In the genomic region with DNA sequence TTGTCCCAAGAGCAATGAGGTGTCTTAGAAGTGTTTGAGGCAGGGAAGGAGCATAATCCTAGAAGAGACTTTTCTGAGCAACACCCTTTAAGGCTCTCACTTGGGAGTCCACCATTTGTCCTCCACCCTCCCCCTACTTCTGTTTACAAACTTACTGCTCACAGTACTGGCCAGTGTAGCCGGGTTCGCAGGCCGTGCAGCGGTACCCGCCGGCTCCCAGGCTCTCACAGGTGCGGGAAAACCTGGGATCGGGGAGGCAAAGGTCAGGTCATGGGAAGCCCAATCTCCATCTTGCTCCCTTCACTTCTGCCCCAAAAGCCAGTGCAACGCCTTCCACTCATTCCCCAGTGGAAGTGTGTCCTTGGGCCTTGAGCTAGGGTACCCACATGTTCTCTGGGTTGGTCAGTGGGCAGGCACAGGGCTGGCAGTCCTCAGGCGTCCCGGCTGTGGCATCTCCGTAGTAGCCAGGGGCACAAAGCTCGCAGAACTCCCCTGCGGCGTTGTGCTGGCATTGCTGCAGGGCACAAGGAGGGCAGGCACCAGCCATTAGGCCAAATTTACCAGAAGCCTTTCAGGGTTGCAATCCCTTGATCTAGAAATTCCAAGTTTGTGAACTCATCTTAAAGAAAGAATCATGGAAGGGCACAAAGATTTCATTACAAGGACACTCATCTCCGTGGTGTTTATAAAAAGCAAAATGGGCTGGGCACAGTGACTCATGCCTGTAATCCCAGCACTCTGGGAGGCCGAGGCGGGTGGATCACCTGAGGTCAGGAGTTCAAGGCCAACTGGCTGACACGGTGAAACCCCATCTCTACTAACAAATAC, we compare ENCODE assay signal across 14 cellular contexts. TPM values are rescaled to one million over a fixed set of nuclear protein-coding genes. Genes with fewer than 3 reads are reported as not detected.
DNase-seq lines count a peak whose midpoint lies in the region; ATAC-seq and TF ChIP-seq lines count a peak whose summit lies in the region.
"Had no signal": no experiment of that assay in that cellular context is flagged by ENCODE, and none has a peak within 500 bp of the region (broad histone marks: within the 10 kb centered on the region; RNA-seq: fewer than 3 reads in every experiment).

No MANE protein-coding gene starts in this region.

- peaks cover 30% of the 10 kb centered on the region for H3K27me3 Mint-ChIP-seq in HFFc6 (ENCODE audit: insufficient read depth)
- no peaks in the 10 kb centered on the region for H3K27me3 Mint-ChIP-seq in activated T-helper 17 cell treated with anti-CD3 and anti-CD28 coated beads, Interleukin-2, amount 50 U/mL, for 72 hours
- H3K27me3 Mint-ChIP-seq: IgD-negative memory B cell had no signal

- intact Hi-C loops in tibial artery (cut with DNase I; ENCODE audit: low total_unique reads): no loop called here

- TF ChIP-seq CTCF in HFFc6 (IDR thresholded peaks at IDR 0.05) (no peak), tibial artery (IDR thresholded peaks at IDR 0.05) (no peak)

- H3K36me3 ChIP-seq in tibial artery: peaks cover 92 to 98% (median 97%) of the 10 kb centered on the region in 3 donors

- peaks cover 32% of the 10 kb centered on the region for H3K4me1 Mint-ChIP-seq in HFFc6 (ENCODE audit: low read depth)
- H3K4me1 Mint-ChIP-seq in activated T-helper 17 cell treated with anti-CD3 and anti-CD28 coated beads, Interleukin-2, amount 50 U/mL, for 72 hours: no peaks in the 10 kb centered on the region

- H3K9me3 ChIP-seq in tibial artery: no peaks in the 10 kb centered on the region
- H3K9me3 ChIP-seq: body of pancreas, heart left ventricle had no signal

- no peaks in the 10 kb centered on the region for H3K4me1 ChIP-seq in tibial artery
- H3K4me1 ChIP-seq: body of pancreas had no signal

- peak overlapping the region; percentile 87 for H3K27ac Mint-ChIP-seq in HFFc6
- no peak overlapping the region for H3K27ac Mint-ChIP-seq in activated T-helper 17 cell treated with anti-CD3 and anti-CD28 coated beads, Interleukin-2, amount 50 U/mL, for 72 hours

- peak; percentile 89 for DNase-seq in HFFc6
- peak; percentile 46 for DNase-seq in amniotic stem cell (lab: John Stamatoyannopoulos, UW)
- peak; percentile 61 for DNase-seq in hepatic stellate cell (ENCODE audit: low spot score)
- DNase-seq in tibial artery: no peak
- DNase-seq in anterior cingulate cortex (lab: John Stamatoyannopoulos, UW): no peak
- DNase-seq: body of pancreas, DMS79, heart left ventricle, midbrain, NCI-H187 treated with DMSO at 0.1 percent for 48 hours had no signal

- H3K36me3 Mint-ChIP-seq in HFFc6 (ENCODE audit: low read depth): peaks cover 44% of the 10 kb centered on the region
- H3K36me3 Mint-ChIP-seq in activated T-helper 17 cell treated with anti-CD3 and anti-CD28 coated beads, Interleukin-2, amount 50 U/mL, for 72 hours (ENCODE audit: low read depth): no peaks in the 10 kb centered on the region

- ATAC-seq in activated T-helper 17 cell treated with anti-CD3 and anti-CD28 coated beads, Interleukin-2, amount 50 U/mL, for 72 hours (replicated peaks): no peak
- no peak for ATAC-seq in GM21423 (IDR thresholded peaks at IDR 0.05; ENCODE audit: unreplicated experiment)
- ATAC-seq: body of pancreas had no signal

- no peaks in the 10 kb centered on the region; the same call in 1 of the 2 replicates for H3K9me3 Mint-ChIP-seq in HFFc6
- H3K9me3 Mint-ChIP-seq in activated T-helper 17 cell treated with anti-CD3 and anti-CD28 coated beads, Interleukin-2, amount 50 U/mL, for 72 hours: no peaks in the 10 kb centered on the region
- H3K9me3 Mint-ChIP-seq: IgD-negative memory B cell had no signal

- no peak overlapping the region for H3K4me3 ChIP-seq in tibial artery
- H3K4me3 ChIP-seq: body of pancreas, heart left ventricle, skin epidermis had no signal

- H3K4me3 Mint-ChIP-seq in HFFc6: peak overlapping the region; percentile 62
- no peak overlapping the region for H3K4me3 Mint-ChIP-seq in activated T-helper 17 cell treated with anti-CD3 and anti-CD28 coated beads, Interleukin-2, amount 50 U/mL, for 72 hours
- H3K4me3 Mint-ChIP-seq: IgD-negative memory B cell had no signal

- H3K27me3 ChIP-seq in tibial artery: no peaks in the 10 kb centered on the region
- H3K27me3 ChIP-seq: body of pancreas, heart left ventricle had no signal

- H3K27ac ChIP-seq in tibial artery: peak overlapping the region; percentile 10 to 26
- H3K27ac ChIP-seq: body of pancreas, skin epidermis had no signal

RNA-seq across cellular contexts. Expression of a gene that starts 49.8 kb away (rescaled TPM):
- under 1 TPM in 1 of 6 experiments, not detected in 5; 0.14 TPM for total RNA-seq in HFFc6 (2021; fragmentation: NEBNext Ultra II Directional; extraction: Animal tissue kit (Norgen Biotek cat#: 25700))
- total RNA-seq in activated T-helper 17 cell treated with anti-CD3 and anti-CD28 coated beads, Interleukin-2, amount 50 U/mL, for 72 hours: not detected

Comparison
In these comparisons a context has a peak if more than half of its experiments do, and no peak if none do; other contexts are left out.
1. DNase-seq: peak in HFFc6 (single experiment), amniotic stem cell (single experiment) and hepatic stellate cell (single experiment); none in tibial artery (0 of 2) and anterior cingulate cortex (0 of 58).